In genomic region chr3:15676259-15676658, GRCh38 we compare ENCODE assay signal across 23 cellular contexts.
"Had no signal": no experiment of that assay in that cellular context is flagged by ENCODE, and none has a peak within 500 bp of the region (broad histone marks: within the 10 kb centered on the region; RNA-seq: fewer than 3 reads in every experiment).

No MANE protein-coding gene starts in this region.

- H3K4me3 ChIP-seq: body of pancreas, cardiac muscle cell, lower lobe of right lung, sigmoid colon, spleen, thyroid gland, upper lobe of right lung had no signal

- H3K4me3 Mint-ChIP-seq: activated CD4-positive, alpha-beta memory T cell treated with anti-CD3 and anti-CD28 coated beads, Interleukin-2, amount 10 ng/mL, durations not matched to agents 7 days and 5 days; activated CD4-positive, alpha-beta T cell treated with anti-CD3 and anti-CD28 coated beads, Interleukin-2, amount 10 ng/mL, durations not matched to agents 24 days and 14 days; activated naive CD4-positive, alpha-beta T cell treated with anti-CD3 and anti-CD28 coated beads, Interleukin-2, amount 10 ng/mL, durations not matched to agents 7 days and 5 days; activated T-cell treated with anti-CD3 and anti-CD28 coated beads, Interleukin-2, amount 50 U/mL, for 72 hours; endodermal cell; naive B cell had no signal

- DNase-seq: activated CD4-positive, alpha-beta memory T cell treated with anti-CD3 and anti-CD28 coated beads, Interleukin-2, amount 10 ng/mL, durations not matched to agents 7 days and 5 days; activated CD4-positive, alpha-beta T cell treated with anti-CD3 and anti-CD28 coated beads, Interleukin-2, amount 10 ng/mL, durations not matched to agents 24 days and 14 days; activated effector memory CD4-positive, alpha-beta T cell treated with anti-CD3 and anti-CD28 coated beads, Interleukin-2, amount 50 U/mL, for 16 hours; activated naive CD4-positive, alpha-beta T cell treated with anti-CD3 and anti-CD28 coated beads, Interleukin-2, amount 10 ng/mL, durations not matched to agents 7 days and 5 days; activated T-cell treated with anti-CD3 and anti-CD28 coated beads, Interleukin-2, amount 50 U/mL, for 72 hours; body of pancreas; cortex of kidney; endodermal cell; kidney; lower lobe of right lung; naive B cell; nucleus accumbens; posterior cingulate gyrus; sigmoid colon; spleen; stimulated activated CD4-positive, alpha-beta T cell treated with anti-CD3 and anti-CD28 coated beads, Interleukin-4, amount 100 ng/mL, for 1 hour; stimulated activated naive CD8-positive, alpha-beta T cell treated with anti-CD3 and anti-CD28 coated beads, Interleukin-15, Interleukin-2, amounts not matched to agents 100 U/mL and 50 U/mL, for 24 hours; substantia nigra; thyroid gland; upper lobe of right lung had no signal

- H3K27ac ChIP-seq: body of pancreas, cardiac muscle cell, lower lobe of right lung, sigmoid colon, spleen, thyroid gland, upper lobe of right lung, VCaP had no signal

- H3K27ac Mint-ChIP-seq: activated CD4-positive, alpha-beta memory T cell treated with anti-CD3 and anti-CD28 coated beads, Interleukin-2, amount 10 ng/mL, durations not matched to agents 7 days and 5 days; activated CD4-positive, alpha-beta T cell treated with anti-CD3 and anti-CD28 coated beads, Interleukin-2, amount 10 ng/mL, durations not matched to agents 24 days and 14 days; activated naive CD4-positive, alpha-beta T cell treated with anti-CD3 and anti-CD28 coated beads, Interleukin-2, amount 10 ng/mL, durations not matched to agents 7 days and 5 days; activated T-cell treated with anti-CD3 and anti-CD28 coated beads, Interleukin-2, amount 50 U/mL, for 72 hours; endodermal cell; naive B cell had no signal

- ATAC-seq: activated CD4-positive, CD25-positive, alpha-beta regulatory T cell treated with anti-CD3 and anti-CD28 coated beads, Interleukin-2, amount 50 U/mL, for 24 hours; activated T-cell treated with anti-CD3 and anti-CD28 coated beads, Interleukin-2, amount 50 U/mL, for 72 hours; body of pancreas; lower lobe of right lung; stimulated activated naive CD8-positive, alpha-beta T cell treated with anti-CD3 and anti-CD28 coated beads, Interleukin-15, Interleukin-2, amounts not matched to agents 100 U/mL and 50 U/mL, for 24 hours; upper lobe of right lung had no signal

- H3K27me3 ChIP-seq: body of pancreas, cardiac muscle cell, sigmoid colon, spleen, thyroid gland, upper lobe of right lung had no signal

- H3K9me3 Mint-ChIP-seq: activated CD4-positive, alpha-beta memory T cell treated with anti-CD3 and anti-CD28 coated beads, Interleukin-2, amount 10 ng/mL, durations not matched to agents 7 days and 5 days; activated CD4-positive, alpha-beta T cell treated with anti-CD3 and anti-CD28 coated beads, Interleukin-2, amount 10 ng/mL, durations not matched to agents 24 days and 14 days; activated naive CD4-positive, alpha-beta T cell treated with anti-CD3 and anti-CD28 coated beads, Interleukin-2, amount 10 ng/mL, durations not matched to agents 7 days and 5 days; activated T-cell treated with anti-CD3 and anti-CD28 coated beads, Interleukin-2, amount 50 U/mL, for 72 hours; endodermal cell; naive B cell had no signal

- H3K9me3 ChIP-seq: body of pancreas, lower lobe of right lung, sigmoid colon, spleen, thyroid gland, upper lobe of right lung had no signal

- H3K4me1 ChIP-seq: body of pancreas, lower lobe of right lung, sigmoid colon, spleen, upper lobe of right lung had no signal

- H3K27me3 Mint-ChIP-seq: activated CD4-positive, alpha-beta memory T cell treated with anti-CD3 and anti-CD28 coated beads, Interleukin-2, amount 10 ng/mL, durations not matched to agents 7 days and 5 days; activated CD4-positive, alpha-beta T cell treated with anti-CD3 and anti-CD28 coated beads, Interleukin-2, amount 10 ng/mL, durations not matched to agents 24 days and 14 days; activated naive CD4-positive, alpha-beta T cell treated with anti-CD3 and anti-CD28 coated beads, Interleukin-2, amount 10 ng/mL, durations not matched to agents 7 days and 5 days; naive B cell had no signal

- H3K4me1 Mint-ChIP-seq: activated CD4-positive, alpha-beta T cell treated with anti-CD3 and anti-CD28 coated beads, Interleukin-2, amount 10 ng/mL, durations not matched to agents 24 days and 14 days; activated naive CD4-positive, alpha-beta T cell treated with anti-CD3 and anti-CD28 coated beads, Interleukin-2, amount 10 ng/mL, durations not matched to agents 7 days and 5 days; endodermal cell; naive B cell had no signal
